28 cellular contexts compared by ENCODE assay signal in the genomic region with DNA sequence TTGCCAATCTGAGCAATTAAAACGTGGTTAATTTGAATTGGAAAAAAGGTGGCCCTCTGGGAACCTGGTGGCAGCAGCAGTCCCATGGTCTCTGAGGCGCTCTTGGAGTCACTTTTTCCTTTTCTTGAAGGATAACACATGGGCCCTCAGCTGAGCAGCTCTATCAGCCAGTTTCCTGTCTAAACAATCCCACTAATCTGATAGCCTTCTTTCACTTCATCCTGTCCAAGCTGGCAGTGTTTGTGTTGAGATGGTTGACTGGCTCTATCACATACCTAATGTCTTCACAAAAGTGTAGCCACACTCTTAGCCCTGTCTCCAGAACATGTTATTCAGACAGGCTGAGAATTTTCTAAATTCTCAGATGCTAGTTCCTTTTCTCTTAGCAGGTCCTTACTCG. TPM values are rescaled to one million over a fixed set of nuclear protein-coding genes. Genes with fewer than 3 reads are reported as not detected.
"Had no signal": no experiment of that assay in that cellular context is flagged by ENCODE, and none has a peak within 500 bp of the region (broad histone marks: within the 10 kb centered on the region; RNA-seq: fewer than 3 reads in every experiment).

No MANE protein-coding gene starts in this region.

- H3K9me2 ChIP-seq: SK-N-SH had no signal

- H3K27ac ChIP-seq: ascending aorta, coronary artery, gastroesophageal sphincter, ovary, thyroid gland, upper lobe of right lung had no signal

- DNase-seq: activated CD4-positive, alpha-beta T cell treated with anti-CD3 and anti-CD28 coated beads for 36 hours; activated effector memory CD4-positive, alpha-beta T cell treated with anti-CD3 and anti-CD28 coated beads, Interleukin-2, amount 50 U/mL, for 16 hours; activated naive CD4-positive, alpha-beta T cell treated with anti-CD3 and anti-CD28 coated beads for 36 hours; activated naive CD8-positive, alpha-beta T cell treated with anti-CD3 and anti-CD28 coated beads, Interleukin-2, amount 10 ng/mL, durations not matched to agents 7 days and 5 days; activated T-cell treated with anti-CD3 and anti-CD28 coated beads for 4 hours; head of caudate nucleus; hypothalamus; immature natural killer cell; left ventricle myocardium superior; midbrain; naive thymus-derived CD4-positive, alpha-beta T cell; ovary; SK-N-SH; stimulated activated CD4-positive, alpha-beta T cell treated with anti-CD3 and anti-CD28 coated beads, Interleukin-1b, Interleukin-23, amount 100 ng/mL, for 48 hours; stimulated activated CD4-positive, alpha-beta T cell treated with anti-CD3 and anti-CD28 coated beads, Interleukin-4, amount 100 ng/mL, for 4 hours; stimulated activated CD8-positive, alpha-beta memory T cell treated with anti-CD3 and anti-CD28 coated beads, Interleukin-4, amount 100 ng/mL, for 48 hours; stimulated activated naive CD8-positive, alpha-beta T cell treated with anti-CD3 and anti-CD28 coated beads, Interleukin-15, amount 100 ng/mL, for 72 hours; substantia nigra; SW 1271; T-helper 9 cell; upper lobe of right lung had no signal

- H3K4me3 ChIP-seq: ascending aorta, coronary artery, gastroesophageal sphincter, ovary, smooth muscle cell, thyroid gland, upper lobe of right lung had no signal

- H3K4me1 ChIP-seq: ascending aorta, gastroesophageal sphincter, thyroid gland, upper lobe of right lung had no signal

- H3K4me2 ChIP-seq: SK-N-SH, smooth muscle cell had no signal

- H3K9me3 ChIP-seq: ovary, SK-N-SH, thyroid gland, upper lobe of right lung had no signal

- H3K36me3 ChIP-seq: ovary, thyroid gland had no signal

- H3K27me3 ChIP-seq: ascending aorta, gastroesophageal sphincter, ovary, thyroid gland, upper lobe of right lung had no signal

- H3K9ac ChIP-seq: SK-N-SH had no signal

- ATAC-seq: activated CD4-positive, alpha-beta T cell treated with anti-CD3 and anti-CD28 coated beads for 36 hours; gastroesophageal sphincter; left ventricle myocardium superior; naive thymus-derived CD4-positive, alpha-beta T cell; stimulated activated memory B cell treated with anti-CD40 and anti-IgM and Interleukin-4, amounts not matched to agents 10 μg/mL and 1 μg/mL and 100 μg/mL, for 72 hours; stimulated activated naive CD8-positive, alpha-beta T cell treated with anti-CD3 and anti-CD28 coated beads, Interleukin-15, amount 100 ng/mL, for 72 hours; upper lobe of right lung; WTC11 had no signal

RNA-seq across cellular contexts. Expression of a gene that starts 10.9 kb away (rescaled TPM):
- total RNA-seq: ascending aorta had no signal
